17 cellular contexts compared by ENCODE assay signal in the genomic region with DNA sequence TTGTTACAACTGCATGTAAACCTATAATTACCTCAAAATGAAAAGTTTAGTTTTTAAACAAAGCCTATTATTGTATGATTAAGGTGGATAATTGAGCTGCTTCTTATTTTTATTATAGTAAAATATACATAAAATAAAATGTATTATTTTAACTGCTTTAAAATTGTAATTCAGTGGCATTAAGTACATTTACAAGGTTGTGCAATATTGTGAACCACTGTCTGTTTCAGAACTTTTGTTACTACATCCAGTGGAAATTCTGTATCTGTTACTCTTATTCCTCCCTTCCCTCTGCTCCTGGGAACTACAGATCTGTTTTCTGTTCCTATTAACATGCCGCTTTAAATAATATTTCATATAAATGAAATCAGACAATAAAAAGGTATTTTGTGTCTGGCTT. TPM values are rescaled to one million over a fixed set of nuclear protein-coding genes. Genes with fewer than 3 reads are reported as not detected.
DNase-seq lines count a peak whose midpoint lies in the region; ATAC-seq and TF ChIP-seq lines count a peak whose summit lies in the region.
"Had no signal": no experiment of that assay in that cellular context is flagged by ENCODE, and none has a peak within 500 bp of the region (broad histone marks: within the 10 kb centered on the region; RNA-seq: fewer than 3 reads in every experiment).

No MANE protein-coding gene starts in this region.

- no peak overlapping the region for H4K8ac ChIP-seq in IMR-90 (ENCODE audit: low read depth in 2 of 2, low read length in 2 of 2)

- no peak overlapping the region for H4K91ac ChIP-seq in IMR-90 (ENCODE audit: insufficient read depth, low read depth, low read length)

- no peak overlapping the region for H3K27ac ChIP-seq in IMR-90 (ENCODE audit: insufficient read depth, low read length)
- peak overlapping the region in 3 of 4 donors; percentile 17 to 66 (median 49) for H3K27ac ChIP-seq in sigmoid colon
- H3K27ac ChIP-seq in body of pancreas, result no peak overlapping the region
- H3K27ac ChIP-seq: GM23248 had no signal

- in situ Hi-C loops in IMR-90 (cut with MboI; ENCODE audit: low sequenced_read_pairs), result no loop called here

- peaks cover 3% of the 10 kb centered on the region for H3K4me1 ChIP-seq in IMR-90 (ENCODE audit: control insufficient read depth, insufficient read depth, low read length)
- H3K4me1 ChIP-seq in sigmoid colon, result peaks cover 0 to 61% (median 42%) of the 10 kb centered on the region in 4 donors
- H3K4me1 ChIP-seq in body of pancreas, result peaks cover 5% of the 10 kb centered on the region

- no peak for TF ChIP-seq POLR2A in IMR-90 (IDR thresholded peaks at IDR 0.05; ENCODE audit: low read depth, low read length)
- no peak for TF ChIP-seq POLR2A in sigmoid colon (IDR thresholded peaks at IDR 0.05)
- no peak for TF ChIP-seq POLR2A in body of pancreas (IDR thresholded peaks at IDR 0.05)

- no peak overlapping the region for H3K4ac ChIP-seq in IMR-90 (ENCODE audit: low read depth, low read length)

- DNase-seq in IMR-90 (no peak), T-helper 17 cell (no peak), sigmoid colon (no peak), body of pancreas (no peak), NCI-H146 treated with DMSO at 0.1 percent for 48 hours (lab: John Stamatoyannopoulos, UW; ENCODE audit: unreplicated experiment) (no peak), activated gamma-delta T cell treated with Interleukin-2 at 50 U/mL for 16 hours (no peak)
- DNase-seq: C1 segment of cervical spinal cord; Calu3; CD4-positive, alpha-beta memory T cell; COR-L47; DMS53; DMS79 treated with DMSO at 0.1 percent for 48 hours; GF-D8; GM23248; H7; HCEC 1CT had no signal

- intact Hi-C loops in IMR-90 (cut with micrococcal nuclease) (no loop called here), sigmoid colon (cut with DNase I) (no loop called here), body of pancreas (cut with DNase I) (no loop called here)

- H3K4me3 Mint-ChIP-seq in T-helper 17 cell, result no peak overlapping the region
- H3K4me3 Mint-ChIP-seq: CD4-positive, alpha-beta memory T cell had no signal

- H3K9me1 ChIP-seq in IMR-90 (ENCODE audit: insufficient read depth, low read length), result peaks cover 4% of the 10 kb centered on the region; the same call in 1 of the 2 replicates

- no peak for TF ChIP-seq CTCF in IMR-90 (conservative IDR thresholded peaks at IDR 0.05; ENCODE audit: low read depth, low read length)
- TF ChIP-seq CTCF in sigmoid colon (IDR thresholded peaks at IDR 0.05), result no peak
- TF ChIP-seq CTCF in body of pancreas (IDR thresholded peaks at IDR 0.05), result no peak

- no peak overlapping the region for H3K4me3 ChIP-seq in IMR-90 (ENCODE audit: insufficient read depth, low read depth, low read length)
- H3K4me3 ChIP-seq in sigmoid colon, result no peak overlapping the region
- H3K4me3 ChIP-seq in body of pancreas, result no peak overlapping the region
- H3K4me3 ChIP-seq: GM23248 had no signal

- no peaks in the 10 kb centered on the region for H3K27me3 Mint-ChIP-seq in T-helper 17 cell
- H3K27me3 Mint-ChIP-seq: CD4-positive, alpha-beta memory T cell had no signal

- no peak overlapping the region for H3K14ac ChIP-seq in IMR-90 (replicated peaks; ENCODE audit: low read depth, low read length)

- H3K18ac ChIP-seq in IMR-90 (ENCODE audit: low read depth, low read length), result no peak overlapping the region

- no peak overlapping the region for H3K23ac ChIP-seq in IMR-90 (ENCODE audit: low read depth, low read length)

- H3K9me3 ChIP-seq in IMR-90 (ENCODE audit: control insufficient read depth, insufficient read depth, low read length), result no peaks in the 10 kb centered on the region
- H3K9me3 ChIP-seq in T-helper 17 cell (ENCODE audit: control insufficient read depth, low read length, poor library complexity, severe bottlenecking), result no peaks in the 10 kb centered on the region
- no peaks in the 10 kb centered on the region for H3K9me3 ChIP-seq in sigmoid colon
- no peaks in the 10 kb centered on the region for H3K9me3 ChIP-seq in body of pancreas

- H3K9ac ChIP-seq in IMR-90 (ENCODE audit: low read depth, low read length), result no peak overlapping the region
- H3K9ac ChIP-seq: GM23248 had no signal

- no peak overlapping the region for H3K56ac ChIP-seq in IMR-90 (ENCODE audit: extremely low read depth, insufficient read depth, low read length)

- no CpG with 5 or more reads among the region's 1 CpG for WGBS in IMR-90 (ENCODE audit: extremely low coverage in 2 of 2, insufficient read length in 1 of 2), 2 experiments
- WGBS in sigmoid colon, 2 donors, result 97 to 98% methylated on average over 1 of the region's 1 CpG
- WGBS in body of pancreas, 2 donors, result 96 to 100% methylated on average over 1 of the region's 1 CpG

- no peak overlapping the region for H2AK5ac ChIP-seq in IMR-90 (ENCODE audit: low read depth, low read length)

- no peak overlapping the region for H2AFZ ChIP-seq in IMR-90 (replicated peaks; ENCODE audit: low read length, poor library complexity)
- H2AFZ ChIP-seq: GM23248 had no signal

- no peak overlapping the region for H2BK15ac ChIP-seq in IMR-90 (ENCODE audit: low read depth, low read length)

- H3K27me3 ChIP-seq in IMR-90 (ENCODE audit: control insufficient read depth, insufficient read depth, low read length) (no peaks in the 10 kb centered on the region), sigmoid colon (no peaks in the 10 kb centered on the region), body of pancreas (no peaks in the 10 kb centered on the region)

- peak overlapping the region; percentile 51 for H3K27ac Mint-ChIP-seq in T-helper 17 cell
- H3K27ac Mint-ChIP-seq: CD4-positive, alpha-beta memory T cell had no signal

- H4K20me1 ChIP-seq in IMR-90 (ENCODE audit: insufficient read depth, low read length), result 0 out of 2 replicates have a peak, but pooled peaks cover 6% of the 10 kb centered on the region

- H3K36me3 Mint-ChIP-seq in T-helper 17 cell (ENCODE audit: low read depth), result no peaks in the 10 kb centered on the region
- H3K36me3 Mint-ChIP-seq: CD4-positive, alpha-beta memory T cell had no signal

- H3K36me3 ChIP-seq in IMR-90 (ENCODE audit: control insufficient read depth, insufficient read depth, low read length) (peaks cover 2% of the 10 kb centered on the region), sigmoid colon (no peaks in the 10 kb centered on the region), body of pancreas (replicated peaks in 1 of 2; ENCODE audit: insufficient read depth in 1 of 2, low read depth in 2 of 2) (no peaks in the 10 kb centered on the region)

- POLR2A ChIA-PET in IMR-90 (lab: Charles Lee; ENCODE audit: unreplicated experiment), result no interaction called here

- no peak overlapping the region for H2AK9ac ChIP-seq in IMR-90 (replicated peaks; ENCODE audit: low read depth, low read length, poor library complexity)

- no peak overlapping the region for H2BK20ac ChIP-seq in IMR-90 (ENCODE audit: low read depth, low read length)

- no peak for TF ChIP-seq EP300 in sigmoid colon (IDR thresholded peaks at IDR 0.05)

- no TSS peak for BruUV-seq in IMR-90 (replicated peaks; lab: Mats Ljungman, UMichigan)

- no peak overlapping the region for H2BK120ac ChIP-seq in IMR-90 (ENCODE audit: low read depth, low read length)

- no peaks in the 10 kb centered on the region for H3K4me1 Mint-ChIP-seq in T-helper 17 cell

- no peak overlapping the region for H4K5ac ChIP-seq in IMR-90 (ENCODE audit: low read depth, low read length)

- no peak overlapping the region for H2BK5ac ChIP-seq in IMR-90 (ENCODE audit: low read depth, low read length, poor library complexity, severe bottlenecking)

- no peak for TF ChIP-seq RAD21 in IMR-90 (IDR thresholded peaks at IDR 0.05; ENCODE audit: low read length)

- ATAC-seq in IMR-90 (ENCODE audit: low read depth), result no peak
- ATAC-seq in T-helper 17 cell, result no peak
- no peak for ATAC-seq in body of pancreas

- H3K4me2 ChIP-seq in IMR-90 (ENCODE audit: low read depth, low read length), result no peak overlapping the region

- peaks cover 3 to 49% of the 10 kb centered on the region in 2 experiments for H3K79me1 ChIP-seq in IMR-90 (ENCODE audit: low read depth in 1 of 2, low read length in 2 of 2)

- dilution Hi-C loops in IMR-90 (cut with HindIII; ENCODE audit: low sequenced_read_pairs, unreplicated experiment), result no loop called here

- CTCF ChIA-PET in IMR-90 (lab: Yijun Ruan, JAX), result no interaction called here

TF ChIP-seq in IMR-90, 13 proteins besides CTCF, POLR2A, EP300 and RAD21:
- TF ChIP-seq, protein P1, sequence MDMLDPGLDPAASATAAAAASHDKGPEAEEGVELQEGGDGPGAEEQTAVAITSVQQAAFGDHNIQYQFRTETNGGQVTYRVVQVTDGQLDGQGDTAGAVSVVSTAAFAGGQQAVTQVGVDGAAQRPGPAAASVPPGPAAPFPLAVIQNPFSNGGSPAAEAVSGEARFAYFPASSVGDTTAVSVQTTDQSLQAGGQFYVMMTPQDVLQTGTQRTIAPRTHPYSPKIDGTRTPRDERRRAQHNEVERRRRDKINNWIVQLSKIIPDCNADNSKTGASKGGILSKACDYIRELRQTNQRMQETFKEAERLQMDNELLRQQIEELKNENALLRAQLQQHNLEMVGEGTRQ (IDR thresholded peaks at IDR 0.05; ENCODE audit: low read depth, low read length), result no peak
- TF ChIP-seq CHD1 (IDR thresholded peaks at IDR 0.05; ENCODE audit: low read depth, low read length) (no peak), FOS (IDR thresholded peaks at IDR 0.05; ENCODE audit: low read depth, low read length) (no peak), CEBPB (IDR thresholded peaks at IDR 0.05; ENCODE audit: low read depth, low read length) (peak; percentile 57)
TF ChIP-seq in IMR-90: peak in this region for 1.

RNA-seq across cellular contexts. Expression of a gene that starts 37.1 kb away (rescaled TPM):
- total RNA-seq in IMR-90 (2012; rRNA removed) (74.4 and 95.2 TPM in 2 replicates), T-helper 17 cell (1 to 10 TPM; 4.0 to 4.3 TPM), sigmoid colon (100 to 1,000 TPM; 162 to 511 (median 209) TPM), body of pancreas (10 to 100 TPM in 1 of 2 donors, 1 to 10 TPM in 1; 6.9 to 11.2 TPM)
- polyA plus RNA-seq in IMR-90 (2012; rRNA removed) (17.5 and 22.3 TPM in 2 replicates), sigmoid colon (1 to 10 TPM; 1.8 to 8.0 (median 4.4) TPM)
- polyA plus RNA-seq in IMR-90 (2012; cell fraction: cytosol; rRNA removed), result 4.4 and 10.5 TPM in 2 replicates
- polyA plus RNA-seq in IMR-90 (2012; cell fraction: nucleus; rRNA removed; ENCODE audit: low replicate concordance), result 5.5 and 36.2 TPM in 2 replicates
- total RNA-seq: G401 had no signal

RNA-seq across cellular contexts. Expression of a gene that starts 37.1 kb away (rescaled TPM):
- 48.9 and 49.7 TPM in 2 replicates for total RNA-seq in IMR-90 (2012; rRNA removed)
- polyA plus RNA-seq in IMR-90 (2012; rRNA removed), result 42.4 and 43.7 TPM in 2 replicates
- polyA plus RNA-seq in IMR-90 (2012; cell fraction: cytosol; rRNA removed), result 34.3 and 38.4 TPM in 2 replicates
- polyA plus RNA-seq in IMR-90 (2012; cell fraction: nucleus; rRNA removed; ENCODE audit: low replicate concordance), result 32.6 and 34.9 TPM in 2 replicates
- 1 to 10 TPM; 6.0 to 8.1 TPM for total RNA-seq in T-helper 17 cell
- 10 to 100 TPM; 37.1 to 60.1 (median 44.7) TPM for total RNA-seq in sigmoid colon
- polyA plus RNA-seq in sigmoid colon, result 1 to 10 TPM; 3.9 to 8.3 (median 7.8) TPM
- total RNA-seq in body of pancreas, result 1 to 10 TPM; 3.6 to 8.3 TPM

Comparison
In these comparisons a context has a peak if more than half of its experiments do, and no peak if none do; other contexts are left out.
1. H3K27ac ChIP-seq: peak in sigmoid colon (3 of 4); none in IMR-90 (single experiment) and body of pancreas (0 of 4).